8 cellular contexts compared by ENCODE assay signal in the genomic region with DNA sequence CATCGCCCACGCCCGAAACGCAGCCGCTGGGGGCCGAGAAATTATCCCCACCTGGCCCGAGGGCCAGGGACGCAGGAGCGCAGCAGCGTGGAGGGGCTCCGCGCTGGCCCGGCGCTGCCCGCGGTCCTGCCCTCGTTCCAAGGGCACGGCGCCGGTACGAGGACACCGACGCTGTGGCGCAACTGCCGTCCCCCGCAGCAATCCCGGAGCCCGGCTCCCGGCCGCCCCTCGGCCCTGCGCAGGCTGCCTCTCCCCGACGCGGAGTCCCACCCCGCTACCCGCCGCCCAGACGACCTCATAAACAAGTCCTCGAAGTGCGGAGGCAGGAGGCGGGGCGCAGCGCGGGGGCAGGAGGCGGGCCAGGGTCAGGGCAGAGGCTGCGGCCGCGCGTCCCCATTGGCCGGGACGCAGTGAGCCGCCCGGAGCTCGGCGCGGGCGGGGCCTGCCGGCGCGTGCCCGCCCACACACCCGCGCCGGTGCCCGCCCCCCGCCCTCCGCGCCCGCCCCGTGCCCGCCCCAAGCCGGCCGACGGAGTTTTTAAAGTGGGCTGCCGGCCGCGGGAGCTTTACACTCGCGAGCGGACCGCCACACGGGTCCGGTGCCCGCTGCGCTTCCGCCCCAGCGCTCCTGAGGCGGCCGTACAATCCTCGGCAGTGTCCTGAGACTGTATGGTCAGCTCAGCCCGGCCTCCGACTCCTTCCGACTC. TPM values are rescaled to one million over a fixed set of nuclear protein-coding genes. Genes with fewer than 3 reads are reported as not detected.
DNase-seq lines count a peak whose midpoint lies in the region; ATAC-seq and TF ChIP-seq lines count a peak whose summit lies in the region.

A gene (plus strand): TSS at position 568 of the 706 bp plus-strand sequence. CDS start 505 bp downstream, outside the sequence.

- CTCF ChIA-PET in BJ (lab: Yijun Ruan, JAX): interaction anchor here (0.6 to 3.8 kb wide), 9 partner anchors 18 to 305 kb away, joined by 3 to 28 read pairs (median 6); no protein-coding TSS in a partner anchor

- H3K27ac Mint-ChIP-seq in activated T-helper 1 cell treated with anti-CD3 and anti-CD28 coated beads, Interleukin-12 subunit alpha, Interleukin-12 subunit beta, Interleukin-2, Interleukin-4 antibody, amounts not matched to agents 30 ng/mL and 10 ng/mL and 1 ng/mL, durations not matched to agents 14 hours and 24 hours and 36 hours: peak within 1 kb of the TSS; percentile 79

- 0% methylated on average over 3 to 7 of the region's 94 CpGs for WGBS in esophagus squamous epithelium, 2 donors

- H3K27ac ChIP-seq in esophagus squamous epithelium: peak within 1 kb of the TSS; percentile 93 to 98 (median 94)

- peaks cover 64% of the 10 kb centered on the region for H3K27me3 Mint-ChIP-seq in activated T-helper 1 cell treated with anti-CD3 and anti-CD28 coated beads, Interleukin-12 subunit alpha, Interleukin-12 subunit beta, Interleukin-2, Interleukin-4 antibody, amounts not matched to agents 30 ng/mL and 10 ng/mL and 1 ng/mL, durations not matched to agents 14 hours and 24 hours and 36 hours (ENCODE audit: insufficient read depth)

- no peaks in the 10 kb centered on the region for H3K9me3 Mint-ChIP-seq in activated T-helper 1 cell treated with anti-CD3 and anti-CD28 coated beads, Interleukin-12 subunit alpha, Interleukin-12 subunit beta, Interleukin-2, Interleukin-4 antibody, amounts not matched to agents 30 ng/mL and 10 ng/mL and 1 ng/mL, durations not matched to agents 14 hours and 24 hours and 36 hours

- DNase-seq in BJ (ENCODE audit: low read depth) (peak; percentile 60), esophagus squamous epithelium (lab: John Stamatoyannopoulos, UW) (peak; percentile 50), myocyte (ENCODE audit: low read depth) (peak; percentile 86)
- peak; percentile 83 for DNase-seq in activated T-helper 1 cell treated with anti-CD3 and anti-CD28 coated beads, Interleukin-12 subunit alpha, Interleukin-12 subunit beta, Interleukin-2, Interleukin-4 antibody, amounts not matched to agents 30 ng/mL and 10 ng/mL and 1 ng/mL, durations not matched to agents 14 hours and 24 hours and 36 hours (ENCODE audit: low spot score)
- peak; percentile 58 for DNase-seq in stimulated activated CD8-positive, alpha-beta memory T cell treated with anti-CD3 and anti-CD28 coated beads, Interleukin-7, amount 100 ng/mL, for 24 hours (ENCODE audit: low read depth)

- intact Hi-C loops in activated T-helper 1 cell treated with anti-CD3 and anti-CD28 coated beads, Interleukin-12 subunit alpha, Interleukin-12 subunit beta, Interleukin-2, Interleukin-4 antibody, amounts not matched to agents 30 ng/mL and 10 ng/mL and 1 ng/mL, durations not matched to agents 14 hours and 24 hours and 36 hours (cut with micrococcal nuclease): loop anchor here (1.0 to 5.0 kb wide), 7 partner anchors 54 to 1105 kb away; a partner anchor contains a TSS
- intact Hi-C loops in esophagus squamous epithelium (cut with DNase I): loop anchor here (10.0 kb wide), 1 partner anchor 232 kb away; no protein-coding TSS in a partner anchor

- H3K36me3 Mint-ChIP-seq in activated T-helper 1 cell treated with anti-CD3 and anti-CD28 coated beads, Interleukin-12 subunit alpha, Interleukin-12 subunit beta, Interleukin-2, Interleukin-4 antibody, amounts not matched to agents 30 ng/mL and 10 ng/mL and 1 ng/mL, durations not matched to agents 14 hours and 24 hours and 36 hours (ENCODE audit: low read depth): peaks cover 6% of the 10 kb centered on the region

- TF ChIP-seq POLR2A in esophagus squamous epithelium (IDR thresholded peaks at IDR 0.05): peak in 2 of 4 donors; percentile 86 to 88

- peak; percentile 83 for ATAC-seq in GM19324 (IDR thresholded peaks at IDR 0.05; ENCODE audit: low FRiP score, unreplicated experiment)
- ATAC-seq in HG03442 (IDR thresholded peaks at IDR 0.05; ENCODE audit: unreplicated experiment): peak; percentile 85

- H3K4me3 ChIP-seq in BJ (ENCODE audit: low read depth, low read length): peak within 1 kb of the TSS; percentile 93
- peak within 1 kb of the TSS; percentile 79 to 85 (median 81) for H3K4me3 ChIP-seq in esophagus squamous epithelium

- no peaks in the 10 kb centered on the region for H3K9me3 ChIP-seq in esophagus squamous epithelium

- peaks cover 4 to 43% (median 23%) of the 10 kb centered on the region in 3 donors for H3K4me1 ChIP-seq in esophagus squamous epithelium

- H3K4me3 Mint-ChIP-seq in activated T-helper 1 cell treated with anti-CD3 and anti-CD28 coated beads, Interleukin-12 subunit alpha, Interleukin-12 subunit beta, Interleukin-2, Interleukin-4 antibody, amounts not matched to agents 30 ng/mL and 10 ng/mL and 1 ng/mL, durations not matched to agents 14 hours and 24 hours and 36 hours: peak within 1 kb of the TSS; percentile 87

- peaks cover 26% of the 10 kb centered on the region for H3K4me1 Mint-ChIP-seq in activated T-helper 1 cell treated with anti-CD3 and anti-CD28 coated beads, Interleukin-12 subunit alpha, Interleukin-12 subunit beta, Interleukin-2, Interleukin-4 antibody, amounts not matched to agents 30 ng/mL and 10 ng/mL and 1 ng/mL, durations not matched to agents 14 hours and 24 hours and 36 hours (ENCODE audit: low read depth)

- TF ChIP-seq CTCF in BJ (IDR thresholded peaks at IDR 0.05; ENCODE audit: insufficient read depth, low read depth, low read length): no peak
- TF ChIP-seq CTCF in esophagus squamous epithelium (IDR thresholded peaks at IDR 0.05): peak in 1 of 6 experiments; percentile 0

- POLR2A ChIA-PET in BJ (lab: Charles Lee): interaction anchor here (0.5 to 0.8 kb wide), 7 partner anchors 13 to 256 kb away, joined by 3 to 9 read pairs (median 4); no protein-coding TSS in a partner anchor

- no peaks in the 10 kb centered on the region for H3K27me3 ChIP-seq in BJ (ENCODE audit: control insufficient read depth, insufficient read depth, low read length)
- no peaks in the 10 kb centered on the region for H3K27me3 ChIP-seq in esophagus squamous epithelium

- no peaks in the 10 kb centered on the region for H3K36me3 ChIP-seq in BJ (ENCODE audit: control insufficient read depth, insufficient read depth, low read length)
- H3K36me3 ChIP-seq in esophagus squamous epithelium: no peaks in the 10 kb centered on the region

TF ChIP-seq in PFSK-1, 5 proteins besides CTCF, POLR2A, EP300 and RAD21:
- TF ChIP-seq TAF1 (IDR thresholded peaks at IDR 0.05; ENCODE audit: borderline replicate concordance, insufficient read depth, low read length) (peak; percentile 95), SIN3A (IDR thresholded peaks at IDR 0.05; ENCODE audit: borderline replicate concordance, insufficient read depth, low read length) (0 out of 2 replicates have a peak, but pooled peaks have one; percentile 5), FOXP2 (optimal IDR thresholded peaks at IDR 0.05; ENCODE audit: borderline replicate concordance, extremely low read depth, extremely low read length, insufficient read depth) (no peak), POLR2AphosphoS5 (IDR thresholded peaks at IDR 0.05; ENCODE audit: low read depth, low read length) (peak; percentile 94)
- TF ChIP-seq, protein P1, sequence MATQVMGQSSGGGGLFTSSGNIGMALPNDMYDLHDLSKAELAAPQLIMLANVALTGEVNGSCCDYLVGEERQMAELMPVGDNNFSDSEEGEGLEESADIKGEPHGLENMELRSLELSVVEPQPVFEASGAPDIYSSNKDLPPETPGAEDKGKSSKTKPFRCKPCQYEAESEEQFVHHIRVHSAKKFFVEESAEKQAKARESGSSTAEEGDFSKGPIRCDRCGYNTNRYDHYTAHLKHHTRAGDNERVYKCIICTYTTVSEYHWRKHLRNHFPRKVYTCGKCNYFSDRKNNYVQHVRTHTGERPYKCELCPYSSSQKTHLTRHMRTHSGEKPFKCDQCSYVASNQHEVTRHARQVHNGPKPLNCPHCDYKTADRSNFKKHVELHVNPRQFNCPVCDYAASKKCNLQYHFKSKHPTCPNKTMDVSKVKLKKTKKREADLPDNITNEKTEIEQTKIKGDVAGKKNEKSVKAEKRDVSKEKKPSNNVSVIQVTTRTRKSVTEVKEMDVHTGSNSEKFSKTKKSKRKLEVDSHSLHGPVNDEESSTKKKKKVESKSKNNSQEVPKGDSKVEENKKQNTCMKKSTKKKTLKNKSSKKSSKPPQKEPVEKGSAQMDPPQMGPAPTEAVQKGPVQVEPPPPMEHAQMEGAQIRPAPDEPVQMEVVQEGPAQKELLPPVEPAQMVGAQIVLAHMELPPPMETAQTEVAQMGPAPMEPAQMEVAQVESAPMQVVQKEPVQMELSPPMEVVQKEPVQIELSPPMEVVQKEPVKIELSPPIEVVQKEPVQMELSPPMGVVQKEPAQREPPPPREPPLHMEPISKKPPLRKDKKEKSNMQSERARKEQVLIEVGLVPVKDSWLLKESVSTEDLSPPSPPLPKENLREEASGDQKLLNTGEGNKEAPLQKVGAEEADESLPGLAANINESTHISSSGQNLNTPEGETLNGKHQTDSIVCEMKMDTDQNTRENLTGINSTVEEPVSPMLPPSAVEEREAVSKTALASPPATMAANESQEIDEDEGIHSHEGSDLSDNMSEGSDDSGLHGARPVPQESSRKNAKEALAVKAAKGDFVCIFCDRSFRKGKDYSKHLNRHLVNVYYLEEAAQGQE (IDR thresholded peaks at IDR 0.05; ENCODE audit: insufficient read depth in 1 of 2, low read depth in 2 of 2, low read length in 2 of 2): peak; percentile 50 to 72; a peak in 3 of 4 replicates

RNA-seq across cellular contexts. Expression of the gene that starts here (rescaled TPM):
- polyA plus RNA-seq in BJ (2011; rRNA removed): 312 and 531 TPM in 2 replicates
- polyA minus RNA-seq in BJ (2011; rRNA and poly(A)+ RNA removed): 229 and 279 TPM in 2 replicates
- polyA plus RNA-seq in PFSK-1 (2012; ENCODE audit: insufficient read length, low read depth): 236 TPM
- total RNA-seq in activated T-helper 1 cell treated with anti-CD3 and anti-CD28 coated beads, Interleukin-12 subunit alpha, Interleukin-12 subunit beta, Interleukin-2, Interleukin-4 antibody, amounts not matched to agents 30 ng/mL and 10 ng/mL and 1 ng/mL, durations not matched to agents 14 hours and 24 hours and 36 hours: 13.7 and 22.9 TPM in 2 replicates
- total RNA-seq in esophagus squamous epithelium (100 to 1,000 TPM in 2 of 4 donors, 10 to 100 TPM in 2; 86.7 to 151 (median 105) TPM), myocyte (48.5 and 49.8 TPM in 2 replicates)
- 58.8 TPM for polyA plus RNA-seq in myocyte (2012)

Comparison
In these comparisons a context has a peak if more than half of its experiments do, and no peak if none do; other contexts are left out.
1. Peak in every context shown above with its lines: DNase-seq, ATAC-seq, H3K4me3 ChIP-seq and H3K27ac ChIP-seq.